ENCODE assay signal across 17 cellular contexts in the genomic region with DNA sequence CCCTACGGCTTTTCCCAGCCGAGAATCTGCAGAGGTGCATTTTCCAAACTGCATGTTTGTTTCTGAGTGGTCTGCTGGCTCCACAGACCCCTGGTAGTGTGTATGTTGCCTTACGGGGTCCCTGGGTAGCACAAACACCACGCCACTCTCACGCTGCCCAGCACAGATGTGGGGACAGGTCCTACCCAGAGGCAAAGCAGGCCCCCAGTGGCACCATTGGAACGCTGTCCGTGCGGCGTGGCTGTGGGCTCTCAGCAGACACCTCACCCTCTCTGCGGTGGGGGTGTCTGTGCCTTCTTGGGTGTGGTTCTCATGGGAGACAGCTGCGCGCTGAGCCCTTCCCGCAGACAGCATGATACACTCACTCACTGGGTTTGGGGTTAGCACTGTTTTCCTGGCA.
DNase-seq lines count a peak whose midpoint lies in the region; ATAC-seq, FAIRE-seq and TF ChIP-seq lines count a peak whose summit lies in the region.
"Had no signal": no experiment of that assay in that cellular context is flagged by ENCODE, and none has a peak within 500 bp of the region (broad histone marks: within the 10 kb centered on the region; RNA-seq: fewer than 3 reads in every experiment).

No MANE protein-coding gene starts in this region.

- WGBS in neuronal stem cell (ENCODE audit: extremely low coverage in 2 of 2, insufficient read length in 2 of 2, insufficient replicate concordance in 1 of 2), 2 donors, result no CpG with 5 or more reads among the region's 13 CpGs

- H3K4me3 ChIP-seq in kidney (ENCODE audit: low read length in 2 of 2) (no peak overlapping the region), neuronal stem cell (ENCODE audit: low read length in 2 of 2) (no peak overlapping the region), uterus (no peak overlapping the region)

- H3K9me3 ChIP-seq in kidney (ENCODE audit: control insufficient read depth in 1 of 2, low read length in 2 of 2) (peaks cover 0 to 8% of the 10 kb centered on the region in 2 donors), neuronal stem cell (replicated peaks in 1 of 2; ENCODE audit: control insufficient read depth in 2 of 2, insufficient read depth in 1 of 2, low read depth in 1 of 2, low read length in 2 of 2) (peaks cover 5 to 7% of the 10 kb centered on the region in 2 donors), uterus (no peaks in the 10 kb centered on the region)

- H3K4ac ChIP-seq in neuronal stem cell (ENCODE audit: low read length), result peak overlapping the region; percentile 77

- ATAC-seq in left ventricle myocardium superior (no peak), GM21786 (IDR thresholded peaks at IDR 0.05; ENCODE audit: unreplicated experiment) (no peak)
- ATAC-seq in stimulated activated naive CD8-positive, alpha-beta T cell treated with anti-CD3 and anti-CD28 coated beads, Interleukin-15, Interleukin-2, amounts not matched to agents 100 U/mL and 50 U/mL, for 24 hours, result no peak

- no peak overlapping the region for H2AFZ ChIP-seq in neuronal stem cell (ENCODE audit: low read length)

- H4K91ac ChIP-seq in neuronal stem cell (ENCODE audit: low read depth, low read length, poor library complexity), result no peak overlapping the region

- no peak overlapping the region for H2BK5ac ChIP-seq in neuronal stem cell (ENCODE audit: low read length)

- H3K36me3 ChIP-seq in kidney (ENCODE audit: control insufficient read depth in 1 of 2, insufficient read depth in 2 of 2, low read length in 2 of 2) (no peaks in the 10 kb centered on the region), neuronal stem cell (replicated peaks in 1 of 2; ENCODE audit: control insufficient read depth in 2 of 2, insufficient read depth in 2 of 2, low read length in 2 of 2) (no peaks in the 10 kb centered on the region), uterus (no peaks in the 10 kb centered on the region)

- peak overlapping the region; percentile 23 for H4K8ac ChIP-seq in neuronal stem cell (ENCODE audit: low read depth, low read length)

- TF ChIP-seq POLR2A in uterus (IDR thresholded peaks at IDR 0.05), result no peak

- no peaks in the 10 kb centered on the region for H3K79me1 ChIP-seq in neuronal stem cell (ENCODE audit: low read depth, low read length)

- peak overlapping the region; percentile 66 for H3K23ac ChIP-seq in neuronal stem cell (ENCODE audit: low read depth, low read length, poor library complexity)

- DNase-seq in cardiac septum (ENCODE audit: low spot score) (peak; percentile 51), left ventricle myocardium superior (no peak), kidney (peak; percentile 68), neuronal stem cell (ENCODE audit: low spot score) (no peak), uterus (peak; percentile 5 to 8), SKM-1 (lab: John Stamatoyannopoulos, UW; ENCODE audit: unreplicated experiment) (no peak)
- DNase-seq in stimulated activated naive CD8-positive, alpha-beta T cell treated with anti-CD3 and anti-CD28 coated beads, Interleukin-15, Interleukin-2, amounts not matched to agents 100 U/mL and 50 U/mL, for 24 hours, result no peak
- DNase-seq: C1 segment of cervical spinal cord, DND-41, HCEC 1CT, Kasumi-1, NCI-H1105, NCI-H1694, NCI-H510A treated with DMSO at 0.1 percent for 48 hours, NCI-H82 had no signal

- H3K27ac ChIP-seq in kidney (ENCODE audit: low read depth in 2 of 2, low read length in 2 of 2) (no peak overlapping the region), neuronal stem cell (replicated peaks; ENCODE audit: low read length) (no peak overlapping the region), uterus (no peak overlapping the region)

- TF ChIP-seq CTCF in kidney (IDR thresholded peaks at IDR 0.05; ENCODE audit: borderline replicate concordance, extremely low read depth, insufficient read depth) (no peak), uterus (IDR thresholded peaks at IDR 0.05) (no peak)

- peak overlapping the region; percentile 46 for H2BK12ac ChIP-seq in neuronal stem cell (ENCODE audit: low read length)

- H3K4me1 ChIP-seq in kidney (ENCODE audit: control insufficient read depth in 1 of 2, insufficient read depth in 1 of 2, low read depth in 1 of 2, low read length in 2 of 2) (no peaks in the 10 kb centered on the region), neuronal stem cell (ENCODE audit: control insufficient read depth in 2 of 2, insufficient read depth in 1 of 2, low read depth in 1 of 2, low read length in 2 of 2) (no peaks in the 10 kb centered on the region), uterus (no peaks in the 10 kb centered on the region)

- intact Hi-C loops in cardiac septum (cut with DNase I) (no loop called here), left ventricle myocardium superior (cut with micrococcal nuclease) (no loop called here), kidney (cut with DNase I) (no loop called here), uterus (cut with DNase I; ENCODE audit: low total_unique reads) (no loop called here)

- no peak for FAIRE-seq in kidney (lab: Jason Lieb, UNC)
- FAIRE-seq: G401.6 had no signal

- H2AK5ac ChIP-seq in neuronal stem cell (ENCODE audit: low read depth, low read length), result peak overlapping the region; percentile 61

- H2BK120ac ChIP-seq in neuronal stem cell (ENCODE audit: low read depth, low read length), result peak overlapping the region; percentile 43

- no peak overlapping the region for H3K14ac ChIP-seq in neuronal stem cell (ENCODE audit: low read length)

- H3K4me2 ChIP-seq in neuronal stem cell (ENCODE audit: insufficient read depth, low read length, poor library complexity, severe bottlenecking), result no peak overlapping the region

- H2BK15ac ChIP-seq in neuronal stem cell (ENCODE audit: low read length), result peak overlapping the region; percentile 72

- H3K18ac ChIP-seq in neuronal stem cell (ENCODE audit: low read length), result peak overlapping the region; percentile 52

- H3K9ac ChIP-seq in kidney (ENCODE audit: low read length in 2 of 2) (no peak overlapping the region), neuronal stem cell (ENCODE audit: low read depth, low read length, poor library complexity) (no peak overlapping the region)

- H3K27me3 ChIP-seq in neuronal stem cell (ENCODE audit: control insufficient read depth in 3 of 3, insufficient read depth in 3 of 3, low read depth in 1 of 3, low read length in 3 of 3), result peaks cover 0 to 41% (median 0%) of the 10 kb centered on the region in 3 experiments
- no peaks in the 10 kb centered on the region for H3K27me3 ChIP-seq in uterus

Comparison
In these comparisons a context has a peak if more than half of its experiments do, and no peak if none do; other contexts are left out.
1. DNase-seq: peak in cardiac septum (single experiment), kidney (single experiment) and uterus (2 of 2); none in left ventricle myocardium superior (single experiment), neuronal stem cell (single experiment), stimulated activated naive CD8-positive, alpha-beta T cell treated with anti-CD3 and anti-CD28 coated beads, Interleukin-15, Interleukin-2, amounts not matched to agents 100 U/mL and 50 U/mL, for 24 hours (single experiment) and SKM-1 (single experiment).